ENCODE assay signal across 24 cellular contexts in the genomic region with DNA sequence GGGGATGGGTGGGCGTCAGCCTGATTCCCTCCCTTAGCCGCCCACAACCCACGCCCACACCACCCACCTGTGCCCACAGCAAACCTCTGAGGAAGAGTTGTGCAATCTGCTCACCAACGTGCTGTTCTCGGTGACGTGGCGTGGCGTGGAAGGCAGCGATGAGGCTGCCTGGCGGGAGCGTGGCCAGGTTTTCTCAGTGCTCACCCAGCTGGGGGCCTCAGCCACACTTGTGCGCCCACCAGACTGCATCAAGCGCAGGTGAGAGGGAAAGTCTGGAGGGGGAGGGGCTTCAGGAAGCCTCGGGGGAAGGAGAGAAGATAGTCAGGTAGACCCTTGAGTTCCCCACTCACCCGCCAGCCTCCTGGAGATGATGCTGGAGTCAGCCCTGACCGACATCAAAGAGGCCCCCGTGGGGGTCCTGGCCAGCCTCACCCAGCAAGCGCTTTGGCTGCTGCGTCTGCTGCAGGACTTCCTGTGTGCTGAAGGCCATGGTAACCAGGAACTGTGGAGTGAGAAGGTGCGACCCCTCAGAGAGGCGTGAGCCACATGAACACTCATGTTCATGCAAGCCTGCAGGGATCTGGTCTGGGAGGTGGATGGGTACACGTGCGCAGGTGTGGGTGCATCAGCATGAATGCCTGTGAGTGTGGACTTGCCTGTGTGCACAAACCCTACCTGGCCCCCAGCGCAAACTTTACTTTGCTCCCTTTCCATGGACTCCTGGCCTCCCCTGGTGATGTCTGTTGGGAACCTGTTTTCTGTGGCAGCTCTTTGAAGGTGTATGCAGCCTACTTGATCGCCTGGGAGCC. TPM values are rescaled to one million over a fixed set of nuclear protein-coding genes. Genes with fewer than 3 reads are reported as not detected.
DNase-seq lines count a peak whose midpoint lies in the region; ATAC-seq, FAIRE-seq and TF ChIP-seq lines count a peak whose summit lies in the region.
"Had no signal": no experiment of that assay in that cellular context is flagged by ENCODE, and none has a peak within 500 bp of the region (broad histone marks: within the 10 kb centered on the region; RNA-seq: fewer than 3 reads in every experiment).

No MANE protein-coding gene starts in this region.

- H4K20me1 ChIP-seq in DND-41 (ENCODE audit: insufficient read depth, low read length), result peaks cover 3% of the 10 kb centered on the region; the same call in 1 of the 2 replicates
- H4K20me1 ChIP-seq in HepG2 (ENCODE audit: insufficient read depth, low read length), result no peaks in the 10 kb centered on the region
- H4K20me1 ChIP-seq in hepatocyte (ENCODE audit: insufficient read depth, poor library complexity, severe bottlenecking), result no peaks in the 10 kb centered on the region

- DNase-seq in DND-41 (peak; percentile 41), RWPE1 (ENCODE audit: low spot score) (no peak), HepG2 (ENCODE audit: low spot score) (no peak), spleen (peak; percentile 61), BE2C (no peak), hepatocyte (ENCODE audit: low spot score) (no peak), foreskin melanocyte (no peak)
- DNase-seq: activated CD4-positive, alpha-beta T cell treated with anti-CD3 and anti-CD28 coated beads for 4 hours; activated gamma-delta T cell; activated naive CD8-positive, alpha-beta T cell treated with anti-CD3 and anti-CD28 coated beads, Interleukin-2, amount 10 ng/mL, durations not matched to agents 7 days and 5 days; DMS79; GDM1; NCI-H2107; NCI-H345; PC-9; SHP77 treated with DMSO at 0.1 percent for 48 hours; stomach had no signal

- no peak overlapping the region for H3K4me3 ChIP-seq in DND-41 (ENCODE audit: low read depth in 1 of 2, low read length in 2 of 2)
- no peak overlapping the region for H3K4me3 ChIP-seq in HepG2 (replicated peaks in 1 of 3; ENCODE audit: insufficient read depth in 1 of 3, low read depth in 2 of 3, low read length in 3 of 3)
- no peak overlapping the region for H3K4me3 ChIP-seq in spleen
- no peak overlapping the region for H3K4me3 ChIP-seq in BE2C (ENCODE audit: low read depth, low read length)
- H3K4me3 ChIP-seq in hepatocyte, result no peak overlapping the region
- H3K4me3 ChIP-seq: heart right ventricle, PC-9, right atrium auricular region, stomach had no signal

- H3K27me3 ChIP-seq in DND-41 (ENCODE audit: insufficient read depth, low read length, poor library complexity) (no peaks in the 10 kb centered on the region), HepG2 (ENCODE audit: control insufficient read depth in 1 of 2, insufficient read depth in 2 of 2, low read length in 2 of 2) (no peaks in the 10 kb centered on the region), spleen (replicated peaks in 1 of 7) (no peaks in the 10 kb centered on the region), BE2C (no peaks in the 10 kb centered on the region), hepatocyte (no peaks in the 10 kb centered on the region)
- H3K27me3 ChIP-seq: heart right ventricle, right atrium auricular region, stomach had no signal

- 90% methylated on average over 17 of the region's 25 CpGs for WGBS in HepG2 (ENCODE audit: low lambda C conversion rate)
- 70 to 76% (median 74%) methylated on average over 15 to 25 of the region's 25 CpGs for WGBS in spleen, 5 donors
- WGBS in hepatocyte (ENCODE audit: low lambda C conversion rate, missing lambda C conversion rate), result 92% methylated on average over 25 of the region's 25 CpGs

- TF ChIP-seq CTCF in DND-41 (IDR thresholded peaks at IDR 0.05; ENCODE audit: borderline replicate concordance, extremely low read depth, low read length, poor library complexity, severe bottlenecking), result no peak
- no peak for TF ChIP-seq CTCF in RWPE1 (conservative IDR thresholded peaks at IDR 0.05; ENCODE audit: low read depth)
- no peak for TF ChIP-seq CTCF in HepG2 (CRISPR knock-in tag; IDR thresholded peaks at IDR 0.05)
- TF ChIP-seq CTCF in spleen (IDR thresholded peaks at IDR 0.05 in 8 of 11, conservative IDR thresholded peaks at IDR 0.05 in 3 of 11), result no peak
- TF ChIP-seq CTCF in BE2C (IDR thresholded peaks at IDR 0.05; ENCODE audit: low read depth, low read length), result no peak
- TF ChIP-seq CTCF in hepatocyte (IDR thresholded peaks at IDR 0.05; ENCODE audit: poor library complexity), result no peak

- H3K9ac ChIP-seq in DND-41 (ENCODE audit: low read depth, low read length), result no peak overlapping the region
- no peak overlapping the region for H3K9ac ChIP-seq in HepG2 (ENCODE audit: insufficient read depth, low read depth, low read length)
- H3K9ac ChIP-seq: parathyroid adenoma had no signal

- no peak for TF ChIP-seq RAD21 in HepG2 (CRISPR knock-in tag; IDR thresholded peaks at IDR 0.05)

- intact Hi-C loops in HepG2 (cut with micrococcal nuclease; ENCODE audit: unreplicated experiment), result no loop called here
- intact Hi-C loops in spleen (cut with DNase I; ENCODE audit: low total_unique reads), result no loop called here

- no peaks in the 10 kb centered on the region for H3K9me3 ChIP-seq in DND-41 (ENCODE audit: insufficient read depth, low read length, severe bottlenecking)
- no peaks in the 10 kb centered on the region for H3K9me3 ChIP-seq in HepG2 (ENCODE audit: low read length)
- no peaks in the 10 kb centered on the region for H3K9me3 ChIP-seq in spleen
- H3K9me3 ChIP-seq in BE2C, result no peaks in the 10 kb centered on the region
- H3K9me3 ChIP-seq in hepatocyte (ENCODE audit: low read depth), result no peaks in the 10 kb centered on the region
- H3K9me3 ChIP-seq: heart right ventricle, right atrium auricular region, stomach had no signal

- H3K9me2 ChIP-seq in hepatocyte (replicated peaks; ENCODE audit: insufficient read depth), result no peaks in the 10 kb centered on the region

- H3K36me3 ChIP-seq in DND-41 (ENCODE audit: insufficient read depth, low read length), result peaks cover 99% of the 10 kb centered on the region
- peaks cover 6 to 15% of the 10 kb centered on the region in 2 experiments for H3K36me3 ChIP-seq in HepG2 (replicated peaks in 1 of 2; ENCODE audit: control insufficient read depth in 1 of 2, insufficient read depth in 2 of 2, low read length in 2 of 2)
- peaks cover 0 to 100% (median 90%) of the 10 kb centered on the region in 6 donors for H3K36me3 ChIP-seq in spleen
- H3K36me3 ChIP-seq in BE2C, result no peaks in the 10 kb centered on the region
- no peaks in the 10 kb centered on the region for H3K36me3 ChIP-seq in hepatocyte (replicated peaks; ENCODE audit: insufficient read depth, low read depth)

- FAIRE-seq in HepG2 (lab: Jason Lieb, UNC), result no peak
- FAIRE-seq: astrocyte had no signal

- H3K27ac ChIP-seq in DND-41 (ENCODE audit: low read length) (peak overlapping the region; percentile 52), RWPE1 (0 out of 2 replicates have a peak overlapping the region, but pooled peaks have one; percentile 7), HepG2 (ENCODE audit: extremely low read length, insufficient read depth, low read length) (no peak overlapping the region), spleen (no peak overlapping the region), hepatocyte (no peak overlapping the region)
- H3K27ac ChIP-seq: heart right ventricle, parathyroid adenoma, PC-9, right atrium auricular region, VCaP had no signal

- TF ChIP-seq POLR2A in HepG2 (IDR thresholded peaks at IDR 0.05; ENCODE audit: insufficient read depth in 1 of 2, low read depth in 2 of 2, low read length in 2 of 2) (no peak), spleen (IDR thresholded peaks at IDR 0.05) (no peak)

- CTCF ChIA-PET in RWPE1 (lab: Yijun Ruan, JAX), result no interaction called here
- CTCF ChIA-PET in HepG2 (lab: Yijun Ruan, JAX; ENCODE audit: low intra/inter-chr PET ratio, low total read pairs), result no interaction called here

- ATAC-seq in DND-41 (ENCODE audit: insufficient read depth, low read depth) (no peak), HepG2 (no peak)
- ATAC-seq: esophagus mucosa, HCT116, heart right ventricle had no signal

- H2AFZ ChIP-seq in DND-41 (ENCODE audit: low read depth, low read length) (no peak overlapping the region), HepG2 (ENCODE audit: low read length) (no peak overlapping the region), hepatocyte (no peak overlapping the region)
- H2AFZ ChIP-seq: parathyroid adenoma, PC-9 had no signal

- H3K79me2 ChIP-seq in DND-41 (ENCODE audit: insufficient read depth, low read length), result no peaks in the 10 kb centered on the region
- no peaks in the 10 kb centered on the region for H3K79me2 ChIP-seq in HepG2 (ENCODE audit: insufficient read depth, low read length)
- H3K79me2 ChIP-seq in hepatocyte, result no peaks in the 10 kb centered on the region

- H3K4me1 ChIP-seq in DND-41 (ENCODE audit: insufficient read depth, low read length), result no peaks in the 10 kb centered on the region
- peaks cover 12% of the 10 kb centered on the region for H3K4me1 ChIP-seq in HepG2 (ENCODE audit: insufficient read depth, low read length)
- H3K4me1 ChIP-seq in spleen, result peaks cover 9 to 50% (median 28%) of the 10 kb centered on the region in 6 donors
- H3K4me1 ChIP-seq in BE2C, result no peaks in the 10 kb centered on the region
- peaks cover 10% of the 10 kb centered on the region for H3K4me1 ChIP-seq in hepatocyte (ENCODE audit: insufficient read depth)
- H3K4me1 ChIP-seq: right atrium auricular region had no signal

- no TSS peak for BruUV-seq in HepG2 (replicated peaks; lab: Mats Ljungman, UMichigan)

- POLR2A ChIA-PET in RWPE1 (lab: Yijun Ruan, JAX; ENCODE audit: low non-redundant PET), result no interaction called here
- POLR2A ChIA-PET in HepG2 (lab: Yijun Ruan, JAX), result no interaction called here

- in situ Hi-C loops in HepG2 (cut with HindIII; ENCODE audit: extremely low pct_ligation_motif_present, low pct_unique_long_range_greater_than_20kb), result no loop called here

- no peak overlapping the region for H3K4me2 ChIP-seq in DND-41 (ENCODE audit: insufficient read depth, low read length)
- H3K4me2 ChIP-seq in HepG2 (ENCODE audit: low read depth, low read length), result no peak overlapping the region
- no peak overlapping the region for H3K4me2 ChIP-seq in hepatocyte
- H3K4me2 ChIP-seq: PC-9 had no signal

- TF ChIP-seq EP300 in HepG2 (IDR thresholded peaks at IDR 0.05; ENCODE audit: low read depth in 2 of 2, low read length in 2 of 2), result no peak
- TF ChIP-seq EP300 in HepG2 (CRISPR knock-in tag; IDR thresholded peaks at IDR 0.05; ENCODE audit: borderline replicate concordance), result no peak

RNA-seq across cellular contexts. Expression of a gene that starts 21.7 kb away (rescaled TPM):
- total RNA-seq in HepG2 (2016; rRNA removed; fragmentation: Illumina TruSeq; extraction: Trizol) (6.0 and 9.7 TPM in 2 replicates), spleen (100 to 1,000 TPM; 101 to 271 (median 162) TPM), hepatocyte (23.6 and 38.6 TPM in 2 replicates)
- total RNA-seq in HepG2 (2016; cell fraction: cytosol; rRNA removed; fragmentation: Illumina TruSeq; extraction: Trizol; ENCODE audit: low read depth), result 1.8 and 2.7 TPM in 2 replicates
- total RNA-seq in HepG2 (2016; cell fraction: insoluble cytoplasmic fraction; rRNA removed; fragmentation: Illumina TruSeq; extraction: Trizol), result 6.0 and 8.3 TPM in 2 replicates
- total RNA-seq in HepG2 (2016; cell fraction: membrane; rRNA removed; fragmentation: Illumina TruSeq; extraction: Trizol), result 4.1 and 4.3 TPM in 2 replicates
- total RNA-seq in HepG2 (2016; cell fraction: nucleus; rRNA removed; fragmentation: Illumina TruSeq; extraction: Trizol), result 14.8 and 19.9 TPM in 2 replicates
- polyA plus RNA-seq in HepG2 (2011; rRNA removed) (12.4 and 15.8 TPM in 2 replicates), spleen (100 to 1,000 TPM in 2 of 3 donors, 10 to 100 TPM in 1; 44.0 to 126 (median 119) TPM), hepatocyte (42.2 and 58.5 TPM in 2 replicates)
- 3.6 and 4.9 TPM in 2 replicates for polyA plus RNA-seq in HepG2 (2011; cell fraction: cytosol; rRNA removed)
- polyA plus RNA-seq in HepG2 (2011; cell fraction: nucleus; rRNA removed), result 222 and 246 TPM in 2 replicates
- polyA plus RNA-seq in HepG2 (2012), result 7.9 and 16.7 TPM in 2 replicates
- polyA plus RNA-seq in HepG2 (2016; cell fraction: cytosol; fragmentation: Illumina TruSeq; extraction: Trizol; ENCODE audit: low read depth), result 0.67 and 0.80 TPM in 2 replicates
- 6.4 and 7.7 TPM in 2 replicates for polyA plus RNA-seq in HepG2 (2016; cell fraction: insoluble cytoplasmic fraction; fragmentation: Illumina TruSeq; extraction: Trizol; ENCODE audit: low read depth)
- 1.5 and 1.8 TPM in 2 replicates for polyA plus RNA-seq in HepG2 (2016; cell fraction: membrane; fragmentation: Illumina TruSeq; extraction: Trizol; ENCODE audit: low read depth)
- polyA plus RNA-seq in HepG2 (2016; cell fraction: nucleus; fragmentation: Illumina TruSeq; extraction: Trizol; ENCODE audit: insufficient read depth, low read depth), result 69.9 and 76.5 TPM in 2 replicates
- 8.9 and 19.6 TPM in 2 replicates for polyA minus RNA-seq in HepG2 (2011; rRNA and poly(A)+ RNA removed; ENCODE audit: low replicate concordance)
- polyA minus RNA-seq in HepG2 (2011; cell fraction: cytosol; rRNA and poly(A)+ RNA removed), result 2.9 and 3.9 TPM in 2 replicates
- polyA minus RNA-seq in HepG2 (2011; cell fraction: nucleus; rRNA and poly(A)+ RNA removed), result 18.7 and 21.3 TPM in 2 replicates
- polyA plus RNA-seq in BE2C (2012; ENCODE audit: insufficient read depth, insufficient read length, low read depth), result 16.3 TPM

RNA-seq across cellular contexts. Expression of a gene that starts 24.6 kb away (rescaled TPM):
- total RNA-seq in HepG2 (2016; rRNA removed; fragmentation: Illumina TruSeq; extraction: Trizol), result 49.5 and 55.2 TPM in 2 replicates
- total RNA-seq in HepG2 (2016; cell fraction: cytosol; rRNA removed; fragmentation: Illumina TruSeq; extraction: Trizol; ENCODE audit: low read depth), result 28.7 and 32.4 TPM in 2 replicates
- 52.2 and 56.9 TPM in 2 replicates for total RNA-seq in HepG2 (2016; cell fraction: insoluble cytoplasmic fraction; rRNA removed; fragmentation: Illumina TruSeq; extraction: Trizol)
- total RNA-seq in HepG2 (2016; cell fraction: membrane; rRNA removed; fragmentation: Illumina TruSeq; extraction: Trizol), result 27.1 and 29.7 TPM in 2 replicates
- 28.6 and 32.0 TPM in 2 replicates for total RNA-seq in HepG2 (2016; cell fraction: nucleus; rRNA removed; fragmentation: Illumina TruSeq; extraction: Trizol)
- polyA plus RNA-seq in HepG2 (2011; rRNA removed), result 28.9 and 30.1 TPM in 2 replicates
- polyA plus RNA-seq in HepG2 (2011; cell fraction: cytosol; rRNA removed), result 32.7 and 35.6 TPM in 2 replicates
- 40.0 and 40.6 TPM in 2 replicates for polyA plus RNA-seq in HepG2 (2011; cell fraction: nucleus; rRNA removed)
- 26.3 and 31.7 TPM in 2 replicates for polyA plus RNA-seq in HepG2 (2012)
- polyA plus RNA-seq in HepG2 (2016; cell fraction: cytosol; fragmentation: Illumina TruSeq; extraction: Trizol; ENCODE audit: low read depth), result 14.7 and 15.4 TPM in 2 replicates
- polyA plus RNA-seq in HepG2 (2016; cell fraction: insoluble cytoplasmic fraction; fragmentation: Illumina TruSeq; extraction: Trizol; ENCODE audit: low read depth), result 73.4 and 79.9 TPM in 2 replicates
- polyA plus RNA-seq in HepG2 (2016; cell fraction: membrane; fragmentation: Illumina TruSeq; extraction: Trizol; ENCODE audit: low read depth), result 18.7 and 18.8 TPM in 2 replicates
- polyA plus RNA-seq in HepG2 (2016; cell fraction: nucleus; fragmentation: Illumina TruSeq; extraction: Trizol; ENCODE audit: insufficient read depth, low read depth), result 55.2 TPM in 2 replicates
- polyA minus RNA-seq in HepG2 (2011; rRNA and poly(A)+ RNA removed; ENCODE audit: low replicate concordance), result 53.2 and 59.2 TPM in 2 replicates
- 9.3 and 12.2 TPM in 2 replicates for polyA minus RNA-seq in HepG2 (2011; cell fraction: cytosol; rRNA and poly(A)+ RNA removed)
- polyA minus RNA-seq in HepG2 (2011; cell fraction: nucleus; rRNA and poly(A)+ RNA removed), result 41.3 and 55.9 TPM in 2 replicates
- total RNA-seq in spleen, result 10 to 100 TPM; 36.5 to 71.4 (median 54.7) TPM
- 100 to 1,000 TPM in 2 of 3 donors, 10 to 100 TPM in 1; 93.5 to 124 (median 105) TPM for polyA plus RNA-seq in spleen
- polyA plus RNA-seq in BE2C (2012; ENCODE audit: insufficient read depth, insufficient read length, low read depth), result 80.9 TPM
- 41.1 and 47.5 TPM in 2 replicates for total RNA-seq in hepatocyte
- polyA plus RNA-seq in hepatocyte, result 78.4 and 107 TPM in 2 replicates

Comparison
In these comparisons a context has a peak if more than half of its experiments do, and no peak if none do; other contexts are left out.
1. DNase-seq: peak in DND-41 (single experiment) and spleen (single experiment); none in RWPE1 (single experiment), HepG2 (single experiment), BE2C (single experiment), hepatocyte (single experiment) and foreskin melanocyte (single experiment).
2. H3K27ac ChIP-seq: peak in DND-41 (single experiment) and RWPE1 (single experiment); none in HepG2 (single experiment), spleen (0 of 8) and hepatocyte (single experiment).